In genomic region chr4:163077611-163078010, GRCh38 we compare ENCODE assay signal across 1 cellular context.
TF ChIP-seq lines count a peak whose summit lies in the region.

No MANE protein-coding gene starts in this region.

TF ChIP-seq in WTC11, 78 proteins besides CTCF, POLR2A, EP300 and RAD21 (continued from another document):
- TF ChIP-seq ZNF512 (CRISPR knock-in tag; IDR thresholded peaks at IDR 0.05; ENCODE audit: borderline replicate concordance) (no peak), MAX (CRISPR knock-in tag; IDR thresholded peaks at IDR 0.05) (no peak), ATF3 (CRISPR knock-in tag; conservative IDR thresholded peaks at IDR 0.05) (no peak), JAZF1 (CRISPR knock-in tag; IDR thresholded peaks at IDR 0.05) (no peak), PRRX2 (CRISPR knock-in tag; IDR thresholded peaks at IDR 0.05) (no peak), ZNF423 (CRISPR knock-in tag; IDR thresholded peaks at IDR 0.05) (no peak), PREB (CRISPR knock-in tag; IDR thresholded peaks at IDR 0.05; ENCODE audit: borderline replicate concordance) (no peak), GRHL2 (CRISPR knock-in tag; IDR thresholded peaks at IDR 0.05; ENCODE audit: insufficient replicate concordance, severe bottlenecking) (no peak), ZNF425 (CRISPR knock-in tag; conservative IDR thresholded peaks at IDR 0.05) (no peak), ZSCAN18 (CRISPR knock-in tag; IDR thresholded peaks at IDR 0.05) (no peak), ETV6 (CRISPR knock-in tag; IDR thresholded peaks at IDR 0.05) (no peak), AR (CRISPR knock-in tag; IDR thresholded peaks at IDR 0.05) (no peak), GTF2I (CRISPR knock-in tag; conservative IDR thresholded peaks at IDR 0.05) (no peak)
